27 cellular contexts compared by ENCODE assay signal in genomic region chr5:1357946-1358725, GRCh38.
"Had no signal": no experiment of that assay in that cellular context is flagged by ENCODE, and none has a peak within 500 bp of the region (broad histone marks: within the 10 kb centered on the region; RNA-seq: fewer than 3 reads in every experiment).

No MANE protein-coding gene starts in this region.

- H3K9me3 ChIP-seq: gastrocnemius medialis, mucosa of descending colon, prostate gland, right atrium auricular region, thoracic aorta, tibial nerve, upper lobe of left lung, uterus had no signal

- H3K4me2 ChIP-seq: smooth muscle cell had no signal

- H3K4me1 Mint-ChIP-seq: mesothelial cell of epicardium; stimulated activated effector memory CD8-positive, alpha-beta T cell treated with anti-CD3 and anti-CD28 coated beads, Interleukin-12 subunit alpha, Interleukin-12 subunit beta, amount 100 ng/mL, for 72 hours had no signal

- H3K36me3 ChIP-seq: gastrocnemius medialis, prostate gland, right atrium auricular region, thoracic aorta, tibial nerve, upper lobe of left lung, uterus had no signal

- FAIRE-seq: endometrium, keratinocyte had no signal

- H3K27ac Mint-ChIP-seq: effector memory CD8-positive, alpha-beta T cell; memory B cell; mesothelial cell of epicardium; natural killer cell treated with Interleukin-12 subunit alpha and Interleukin-12 subunit beta and Interleukin-15 and Interleukin-18, amount 100 ng/mL, for 72 hours; stimulated activated effector memory CD8-positive, alpha-beta T cell treated with anti-CD3 and anti-CD28 coated beads, Interleukin-12 subunit alpha, Interleukin-12 subunit beta, amount 100 ng/mL, for 72 hours had no signal

- ATAC-seq: effector memory CD8-positive, alpha-beta T cell; gastrocnemius medialis; left lobe of liver; mucosa of descending colon; stimulated activated effector memory CD8-positive, alpha-beta T cell treated with anti-CD3 and anti-CD28 coated beads, Interleukin-12 subunit alpha, Interleukin-12 subunit beta, amount 100 ng/mL, for 72 hours; stimulated activated naive CD8-positive, alpha-beta T cell treated with anti-CD3 and anti-CD28 coated beads, Interleukin-15, Interleukin-2, amounts not matched to agents 100 U/mL and 50 U/mL, for 24 hours had no signal

- H3K4me3 ChIP-seq: gastrocnemius medialis, lung, mucosa of descending colon, prostate gland, right atrium auricular region, smooth muscle cell, thoracic aorta, tibial nerve, upper lobe of left lung, uterus had no signal

- H3K36me3 Mint-ChIP-seq: memory B cell; mesothelial cell of epicardium; naive B cell; natural killer cell treated with Interleukin-12 subunit alpha and Interleukin-12 subunit beta and Interleukin-15 and Interleukin-18, amount 100 ng/mL, for 72 hours; stimulated activated effector memory CD8-positive, alpha-beta T cell treated with anti-CD3 and anti-CD28 coated beads, Interleukin-12 subunit alpha, Interleukin-12 subunit beta, amount 100 ng/mL, for 72 hours had no signal

- DNase-seq: cortex of kidney; effector memory CD8-positive, alpha-beta T cell; erythroblast; foreskin fibroblast; gastrocnemius medialis; head of caudate nucleus; mucosa of descending colon; naive B cell; stimulated activated CD4-positive, alpha-beta T cell treated with anti-CD3 and anti-CD28 coated beads, Interleukin-2, amount 100 ng/mL, for 24 hours; stimulated activated CD4-positive, alpha-beta T cell treated with anti-CD3 and anti-CD28 coated beads, Interleukin-4, amount 100 ng/mL, for 24 hours; stimulated activated naive CD8-positive, alpha-beta T cell treated with anti-CD3 and anti-CD28 coated beads, Interleukin-15, Interleukin-2, amounts not matched to agents 100 U/mL and 50 U/mL, for 24 hours; upper lobe of left lung; uterus had no signal

- H3K27ac ChIP-seq: gastrocnemius medialis, prostate gland, right atrium auricular region, thoracic aorta, tibial nerve, upper lobe of left lung, uterus had no signal

- H3K4me1 ChIP-seq: gastrocnemius medialis, prostate gland, right atrium auricular region, tibial nerve, upper lobe of left lung, uterus had no signal

- H3K4me3 Mint-ChIP-seq: effector memory CD8-positive, alpha-beta T cell; memory B cell; mesothelial cell of epicardium; naive B cell; natural killer cell treated with Interleukin-12 subunit alpha and Interleukin-12 subunit beta and Interleukin-15 and Interleukin-18, amount 100 ng/mL, for 72 hours; neural crest cell; stimulated activated effector memory CD8-positive, alpha-beta T cell treated with anti-CD3 and anti-CD28 coated beads, Interleukin-12 subunit alpha, Interleukin-12 subunit beta, amount 100 ng/mL, for 72 hours had no signal

- H3K9me3 Mint-ChIP-seq: effector memory CD8-positive, alpha-beta T cell; memory B cell; mesothelial cell of epicardium; naive B cell; natural killer cell treated with Interleukin-12 subunit alpha and Interleukin-12 subunit beta and Interleukin-15 and Interleukin-18, amount 100 ng/mL, for 72 hours; neural crest cell; stimulated activated effector memory CD8-positive, alpha-beta T cell treated with anti-CD3 and anti-CD28 coated beads, Interleukin-12 subunit alpha, Interleukin-12 subunit beta, amount 100 ng/mL, for 72 hours had no signal

- H3K27me3 ChIP-seq: right atrium auricular region, upper lobe of left lung, uterus had no signal
